ENCODE assay signal across 21 cellular contexts in the genomic region with DNA sequence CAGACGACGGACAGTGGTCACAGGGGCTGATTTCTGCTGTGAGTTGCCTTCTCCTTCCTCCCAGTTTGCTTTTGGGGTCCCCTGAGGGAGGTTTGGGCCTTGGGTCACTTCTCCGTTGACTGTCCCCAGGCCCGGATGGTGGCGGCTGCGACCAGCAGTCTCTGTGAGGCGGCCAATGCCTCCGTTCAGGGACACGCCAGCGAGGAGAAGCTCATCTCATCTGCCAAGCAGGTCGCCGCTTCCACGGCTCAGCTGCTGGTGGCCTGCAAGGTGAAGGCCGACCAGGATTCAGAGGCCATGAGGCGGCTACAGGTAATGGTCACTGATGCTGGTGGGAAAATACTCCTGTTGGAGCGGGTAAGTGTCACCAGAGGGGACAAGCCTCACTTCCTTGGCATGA.
DNase-seq lines count a peak whose midpoint lies in the region; ATAC-seq and TF ChIP-seq lines count a peak whose summit lies in the region.
"Had no signal": no experiment of that assay in that cellular context is flagged by ENCODE, and none has a peak within 500 bp of the region (broad histone marks: within the 10 kb centered on the region; RNA-seq: fewer than 3 reads in every experiment).

No MANE protein-coding gene starts in this region.

- peak overlapping the region; percentile 14 for H3K27ac Mint-ChIP-seq in neural crest cell (ENCODE audit: unreplicated experiment)
- no peak overlapping the region for H3K27ac Mint-ChIP-seq in activated CD4-positive, alpha-beta T cell treated with anti-CD3 and anti-CD28 coated beads, Interleukin-2, amount 10 ng/mL, durations not matched to agents 24 days and 14 days

- ATAC-seq in heart right ventricle (peak in 4 of 8 donors; percentile 4 to 14 (median 7)), left colon (no peak)
- ATAC-seq: HCT116, PC-3 had no signal

- CTCF ChIA-PET in RWPE1 (lab: Yijun Ruan, JAX): interaction anchor here (0.7 kb wide), 1 partner anchor 208 kb away, joined by 3 read pairs; no protein-coding TSS in a partner anchor

- H3K27me3 Mint-ChIP-seq in neural crest cell (ENCODE audit: low read depth): no peaks in the 10 kb centered on the region
- H3K27me3 Mint-ChIP-seq in activated CD4-positive, alpha-beta T cell treated with anti-CD3 and anti-CD28 coated beads, Interleukin-2, amount 10 ng/mL, durations not matched to agents 24 days and 14 days: no peaks in the 10 kb centered on the region

- no peaks in the 10 kb centered on the region for H3K27me3 ChIP-seq in heart right ventricle
- no peaks in the 10 kb centered on the region for H3K27me3 ChIP-seq in right atrium auricular region

- intact Hi-C loops in heart right ventricle (cut with DNase I): no loop called here
- intact Hi-C loops in cardiac septum (cut with DNase I): no loop called here
- intact Hi-C loops in left colon (cut with DNase I, micrococcal nuclease): no loop called here
- intact Hi-C loops in activated CD4-positive, alpha-beta T cell treated with anti-CD3 and anti-CD28 coated beads, Interleukin-2, amount 10 ng/mL, durations not matched to agents 24 days and 14 days (cut with micrococcal nuclease): no loop called here

- H3K4me1 ChIP-seq in heart right ventricle (peaks cover 0 to 38% (median 7%) of the 10 kb centered on the region in 9 donors), right atrium auricular region (peaks cover 0 to 13% of the 10 kb centered on the region in 2 donors)

- no peak overlapping the region for H3K4me3 Mint-ChIP-seq in neural crest cell
- no peak overlapping the region for H3K4me3 Mint-ChIP-seq in activated CD4-positive, alpha-beta T cell treated with anti-CD3 and anti-CD28 coated beads, Interleukin-2, amount 10 ng/mL, durations not matched to agents 24 days and 14 days

- H3K36me3 Mint-ChIP-seq in neural crest cell (ENCODE audit: low read depth): peaks cover 16% of the 10 kb centered on the region
- no peaks in the 10 kb centered on the region for H3K36me3 Mint-ChIP-seq in activated CD4-positive, alpha-beta T cell treated with anti-CD3 and anti-CD28 coated beads, Interleukin-2, amount 10 ng/mL, durations not matched to agents 24 days and 14 days (ENCODE audit: low read depth)

- peaks cover 12% of the 10 kb centered on the region for H3K4me1 Mint-ChIP-seq in neural crest cell
- no peaks in the 10 kb centered on the region for H3K4me1 Mint-ChIP-seq in activated CD4-positive, alpha-beta T cell treated with anti-CD3 and anti-CD28 coated beads, Interleukin-2, amount 10 ng/mL, durations not matched to agents 24 days and 14 days

- POLR2A ChIA-PET in RWPE1 (lab: Yijun Ruan, JAX; ENCODE audit: low non-redundant PET): no interaction called here

- H3K9me3 Mint-ChIP-seq in neural crest cell: no peaks in the 10 kb centered on the region
- no peaks in the 10 kb centered on the region for H3K9me3 Mint-ChIP-seq in activated CD4-positive, alpha-beta T cell treated with anti-CD3 and anti-CD28 coated beads, Interleukin-2, amount 10 ng/mL, durations not matched to agents 24 days and 14 days

- H3K9me3 ChIP-seq in heart right ventricle (no peaks in the 10 kb centered on the region), right atrium auricular region (no peaks in the 10 kb centered on the region)

- no peak overlapping the region for H3K4me3 ChIP-seq in heart right ventricle
- H3K4me3 ChIP-seq in right atrium auricular region: no peak overlapping the region

- DNase-seq in heart right ventricle (no peak), cardiac septum (ENCODE audit: low spot score) (no peak), RWPE1 (ENCODE audit: low spot score) (no peak), right atrium auricular region (ENCODE audit: low spot score) (no peak), neural crest cell (ENCODE audit: low read depth, low spot score) (no peak), left colon (no peak), GDM1 (lab: John Stamatoyannopoulos, UW) (no peak)
- no peak for DNase-seq in activated CD4-positive, alpha-beta T cell treated with anti-CD3 and anti-CD28 coated beads, Interleukin-2, amount 10 ng/mL, durations not matched to agents 24 days and 14 days
- DNase-seq: Calu3, DMS79 treated with DMSO at 0.1 percent for 48 hours, Karpas-422, NCI-H1105 treated with DMSO at 0.1 percent for 48 hours, NCI-H146, NCI-H1930, NCI-H2107, NCI-H446, NCI-H524 treated with DMSO at 0.1 percent for 48 hours, NCI-H774, PC-3, SHP77 treated with DMSO at 0.1 percent for 48 hours had no signal

- 84 to 94% methylated on average over 16 of the region's 16 CpGs for WGBS in heart right ventricle, 2 donors

- TF ChIP-seq CTCF in heart right ventricle (IDR thresholded peaks at IDR 0.05) (no peak), RWPE1 (conservative IDR thresholded peaks at IDR 0.05; ENCODE audit: low read depth) (no peak), right atrium auricular region (IDR thresholded peaks at IDR 0.05) (no peak), neural crest cell (conservative IDR thresholded peaks at IDR 0.05) (no peak)

- H3K36me3 ChIP-seq in heart right ventricle (peaks cover 0 to 88% (median 15%) of the 10 kb centered on the region in 9 donors), right atrium auricular region (peaks cover 23% of the 10 kb centered on the region)

- H3K27ac ChIP-seq in heart right ventricle (peak overlapping the region in 7 of 10 donors; percentile 43 to 77 (median 68)), RWPE1 (peak overlapping the region; percentile 17; the same call in 1 of the 2 replicates), right atrium auricular region (peak overlapping the region; percentile 0 to 55)

Comparison
In these comparisons a context has a peak if more than half of its experiments do, and no peak if none do; other contexts are left out.
1. H3K27ac ChIP-seq: peak in every context shown above with its lines; median percentile 68 in heart right ventricle; 28 in right atrium auricular region; 17 in RWPE1.